1 cellular context compared by ENCODE assay signal in genomic region chr12:112939761-112940357, GRCh38.
TF ChIP-seq lines count a peak whose summit lies in the region.

No MANE protein-coding gene starts in this region.

TF ChIP-seq in SK-N-SH, 30 proteins besides CTCF, POLR2A, EP300 and RAD21 (continued from another document):
- TF ChIP-seq, protein P1, sequence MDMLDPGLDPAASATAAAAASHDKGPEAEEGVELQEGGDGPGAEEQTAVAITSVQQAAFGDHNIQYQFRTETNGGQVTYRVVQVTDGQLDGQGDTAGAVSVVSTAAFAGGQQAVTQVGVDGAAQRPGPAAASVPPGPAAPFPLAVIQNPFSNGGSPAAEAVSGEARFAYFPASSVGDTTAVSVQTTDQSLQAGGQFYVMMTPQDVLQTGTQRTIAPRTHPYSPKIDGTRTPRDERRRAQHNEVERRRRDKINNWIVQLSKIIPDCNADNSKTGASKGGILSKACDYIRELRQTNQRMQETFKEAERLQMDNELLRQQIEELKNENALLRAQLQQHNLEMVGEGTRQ (IDR thresholded peaks at IDR 0.05; ENCODE audit: borderline replicate concordance, low read depth, low read length), result no peak
- TF ChIP-seq GATA2 (CRISPR knock-in tag; IDR thresholded peaks at IDR 0.05), result no peak
- TF ChIP-seq FOSL2 (IDR thresholded peaks at IDR 0.05; ENCODE audit: borderline replicate concordance, low read depth), result no peak
- TF ChIP-seq NRF1 (IDR thresholded peaks at IDR 0.05; ENCODE audit: low read depth, low read length), result no peak
- no peak for TF ChIP-seq NFIC (IDR thresholded peaks at IDR 0.05; ENCODE audit: borderline replicate concordance)
- TF ChIP-seq TAF1 (IDR thresholded peaks at IDR 0.05; ENCODE audit: borderline replicate concordance, low read depth, low read length), result no peak
- TF ChIP-seq EZH2phosphoT487 (IDR thresholded peaks at IDR 0.05; ENCODE audit: borderline replicate concordance, low read depth), result no peak
- TF ChIP-seq, protein P2, sequence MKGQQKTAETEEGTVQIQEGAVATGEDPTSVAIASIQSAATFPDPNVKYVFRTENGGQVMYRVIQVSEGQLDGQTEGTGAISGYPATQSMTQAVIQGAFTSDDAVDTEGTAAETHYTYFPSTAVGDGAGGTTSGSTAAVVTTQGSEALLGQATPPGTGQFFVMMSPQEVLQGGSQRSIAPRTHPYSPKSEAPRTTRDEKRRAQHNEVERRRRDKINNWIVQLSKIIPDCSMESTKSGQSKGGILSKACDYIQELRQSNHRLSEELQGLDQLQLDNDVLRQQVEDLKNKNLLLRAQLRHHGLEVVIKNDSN (IDR thresholded peaks at IDR 0.05; ENCODE audit: borderline replicate concordance, low read depth), result no peak
